In the genomic region with DNA sequence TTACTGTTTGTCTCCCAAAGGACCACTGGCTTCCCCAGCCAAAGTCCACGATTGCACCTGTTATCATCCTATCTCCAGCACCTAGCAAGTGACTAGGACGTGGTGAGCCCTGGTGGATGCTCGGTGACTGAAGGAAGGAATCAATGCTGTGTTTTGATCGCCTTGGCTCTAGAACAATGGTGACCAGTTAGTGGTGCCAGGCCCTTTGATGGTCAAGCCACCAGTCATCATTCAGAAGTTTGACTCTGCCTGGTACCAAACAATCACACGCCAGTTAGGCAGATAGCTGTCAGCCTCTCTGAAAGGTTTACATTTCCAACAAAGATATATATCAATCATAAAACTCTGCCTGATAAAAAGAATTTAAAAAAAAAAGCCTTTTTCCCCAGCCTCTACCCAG, we compare ENCODE assay signal across 1 cellular context.
TF ChIP-seq lines count a peak whose summit lies in the region.

No MANE protein-coding gene starts in this region.

TF ChIP-seq in IMR-90, 13 proteins besides CTCF, POLR2A, EP300 and RAD21 (continued from another document):
- TF ChIP-seq, protein P1, sequence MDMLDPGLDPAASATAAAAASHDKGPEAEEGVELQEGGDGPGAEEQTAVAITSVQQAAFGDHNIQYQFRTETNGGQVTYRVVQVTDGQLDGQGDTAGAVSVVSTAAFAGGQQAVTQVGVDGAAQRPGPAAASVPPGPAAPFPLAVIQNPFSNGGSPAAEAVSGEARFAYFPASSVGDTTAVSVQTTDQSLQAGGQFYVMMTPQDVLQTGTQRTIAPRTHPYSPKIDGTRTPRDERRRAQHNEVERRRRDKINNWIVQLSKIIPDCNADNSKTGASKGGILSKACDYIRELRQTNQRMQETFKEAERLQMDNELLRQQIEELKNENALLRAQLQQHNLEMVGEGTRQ (IDR thresholded peaks at IDR 0.05; ENCODE audit: low read depth, low read length), result no peak
- TF ChIP-seq CHD1 (IDR thresholded peaks at IDR 0.05; ENCODE audit: low read depth, low read length), result no peak
- no peak for TF ChIP-seq MAZ (IDR thresholded peaks at IDR 0.05; ENCODE audit: borderline replicate concordance, low read depth, low read length)
